8 cellular contexts compared by ENCODE assay signal in genomic region chr5:178230879-178231735, GRCh38. TPM values are rescaled to one million over a fixed set of nuclear protein-coding genes. Genes with fewer than 3 reads are reported as not detected.
DNase-seq lines count a peak whose midpoint lies in the region; ATAC-seq and TF ChIP-seq lines count a peak whose summit lies in the region.

No MANE protein-coding gene starts in this region.

- peak overlapping the region; percentile 95 for H3K27ac ChIP-seq in BLaER1

- H3K4me1 ChIP-seq in BLaER1 (peaks cover 47% of the 10 kb centered on the region), NT2/D1 (ENCODE audit: insufficient read depth, insufficient read length) (peaks cover 11% of the 10 kb centered on the region)

- H3K9ac ChIP-seq in BLaER1, result peak overlapping the region; percentile 93
- H3K9ac ChIP-seq in NT2/D1 (ENCODE audit: insufficient read length, low read depth), result peak overlapping the region; percentile 88

- peak overlapping the region; percentile 99 for H3K4me2 ChIP-seq in BLaER1

- H3K4me3 ChIP-seq in BLaER1, result peak overlapping the region; percentile 94
- H3K4me3 ChIP-seq in NT2/D1 (ENCODE audit: insufficient read length, low read depth), result peak overlapping the region; percentile 80

- no peak for DNase-seq in NT2/D1 (ENCODE audit: low read depth, low spot score)
- no peak for DNase-seq in endothelial cell (ENCODE audit: low spot score)
- DNase-seq in natural killer cell treated with Interleukin-12 subunit alpha and Interleukin-12 subunit beta and Interleukin-15 and Interleukin-18, amount 100 ng/mL, for 72 hours (ENCODE audit: low spot score), result no peak
- no peak for DNase-seq in inferior parietal cortex (ENCODE audit: extremely low spot score)
- no peak for DNase-seq in cerebellum (ENCODE audit: low spot score)

- H3K36me3 ChIP-seq in BLaER1 (peaks cover 52% of the 10 kb centered on the region), NT2/D1 (ENCODE audit: insufficient read depth, insufficient read length, low read length) (peaks cover 49% of the 10 kb centered on the region)

- peaks cover 53% of the 10 kb centered on the region for H4K20me1 ChIP-seq in BLaER1

- peaks cover 21% of the 10 kb centered on the region for H3K27me3 Mint-ChIP-seq in endothelial cell (ENCODE audit: unreplicated experiment)
- H3K27me3 Mint-ChIP-seq in natural killer cell treated with Interleukin-12 subunit alpha and Interleukin-12 subunit beta and Interleukin-15 and Interleukin-18, amount 100 ng/mL, for 72 hours, result no peaks in the 10 kb centered on the region

- H3K27me3 ChIP-seq in BLaER1 (no peaks in the 10 kb centered on the region), NT2/D1 (ENCODE audit: insufficient read depth, insufficient read length) (peaks cover 9% of the 10 kb centered on the region)

- no peaks in the 10 kb centered on the region for H3K9me3 ChIP-seq in BLaER1
- no peaks in the 10 kb centered on the region for H3K9me3 ChIP-seq in NT2/D1 (ENCODE audit: insufficient read depth, low read length)

- peaks cover 14% of the 10 kb centered on the region for H3K4me1 Mint-ChIP-seq in endothelial cell (ENCODE audit: unreplicated experiment)
- peaks cover 50 to 56% of the 10 kb centered on the region in 2 donors for H3K4me1 Mint-ChIP-seq in natural killer cell treated with Interleukin-12 subunit alpha and Interleukin-12 subunit beta and Interleukin-15 and Interleukin-18, amount 100 ng/mL, for 72 hours (ENCODE audit: low read depth in 2 of 2)

- peaks cover 39% of the 10 kb centered on the region for H3K36me3 Mint-ChIP-seq in endothelial cell (ENCODE audit: low read depth, unreplicated experiment)
- H3K36me3 Mint-ChIP-seq in natural killer cell treated with Interleukin-12 subunit alpha and Interleukin-12 subunit beta and Interleukin-15 and Interleukin-18, amount 100 ng/mL, for 72 hours, result peaks cover 18% of the 10 kb centered on the region

- TF ChIP-seq CTCF in endothelial cell (IDR thresholded peaks at IDR 0.05; ENCODE audit: unreplicated experiment), result no peak

- H3K27ac Mint-ChIP-seq in endothelial cell (ENCODE audit: unreplicated experiment), result no peak overlapping the region
- peak overlapping the region; percentile 68 to 84 for H3K27ac Mint-ChIP-seq in natural killer cell treated with Interleukin-12 subunit alpha and Interleukin-12 subunit beta and Interleukin-15 and Interleukin-18, amount 100 ng/mL, for 72 hours

- no peak for ATAC-seq in natural killer cell treated with Interleukin-12 subunit alpha and Interleukin-12 subunit beta and Interleukin-15 and Interleukin-18, amount 100 ng/mL, for 72 hours
- ATAC-seq in GM19452 (IDR thresholded peaks at IDR 0.05; ENCODE audit: unreplicated experiment), result no peak
- ATAC-seq in GM21390 (IDR thresholded peaks at IDR 0.05; ENCODE audit: unreplicated experiment), result no peak

- H3K9me3 Mint-ChIP-seq in endothelial cell (ENCODE audit: unreplicated experiment), result no peaks in the 10 kb centered on the region
- H3K9me3 Mint-ChIP-seq in natural killer cell treated with Interleukin-12 subunit alpha and Interleukin-12 subunit beta and Interleukin-15 and Interleukin-18, amount 100 ng/mL, for 72 hours, result no peaks in the 10 kb centered on the region

- H3K4me3 Mint-ChIP-seq in endothelial cell (ENCODE audit: unreplicated experiment), result peak overlapping the region; percentile 90
- peak overlapping the region; percentile 90 for H3K4me3 Mint-ChIP-seq in natural killer cell treated with Interleukin-12 subunit alpha and Interleukin-12 subunit beta and Interleukin-15 and Interleukin-18, amount 100 ng/mL, for 72 hours

RNA-seq across cellular contexts. Expression of gene PHYKPL, which starts 1.5 kb away (rescaled TPM):
- total RNA-seq in endothelial cell (ENCODE audit: unreplicated experiment), result 53.1 TPM
- 100 to 1,000 TPM; 133 to 191 TPM for total RNA-seq in natural killer cell treated with Interleukin-12 subunit alpha and Interleukin-12 subunit beta and Interleukin-15 and Interleukin-18, amount 100 ng/mL, for 72 hours
- 32.4 TPM for total RNA-seq in cerebellum

RNA-seq across cellular contexts. Expression of gene HNRNPAB, which starts 26.8 kb away (rescaled TPM):
- total RNA-seq in endothelial cell (ENCODE audit: unreplicated experiment) (162 TPM), cerebellum (37.9 TPM)
- 100 to 1,000 TPM; 314 to 481 TPM for total RNA-seq in natural killer cell treated with Interleukin-12 subunit alpha and Interleukin-12 subunit beta and Interleukin-15 and Interleukin-18, amount 100 ng/mL, for 72 hours

RNA-seq across cellular contexts. Expression of gene GMCL2, which starts 43.9 kb away (rescaled TPM):
- total RNA-seq in endothelial cell (ENCODE audit: unreplicated experiment) (not detected), cerebellum (not detected)
- not detected for total RNA-seq in natural killer cell treated with Interleukin-12 subunit alpha and Interleukin-12 subunit beta and Interleukin-15 and Interleukin-18, amount 100 ng/mL, for 72 hours
